ENCODE assay signal across 24 cellular contexts in the genomic region with DNA sequence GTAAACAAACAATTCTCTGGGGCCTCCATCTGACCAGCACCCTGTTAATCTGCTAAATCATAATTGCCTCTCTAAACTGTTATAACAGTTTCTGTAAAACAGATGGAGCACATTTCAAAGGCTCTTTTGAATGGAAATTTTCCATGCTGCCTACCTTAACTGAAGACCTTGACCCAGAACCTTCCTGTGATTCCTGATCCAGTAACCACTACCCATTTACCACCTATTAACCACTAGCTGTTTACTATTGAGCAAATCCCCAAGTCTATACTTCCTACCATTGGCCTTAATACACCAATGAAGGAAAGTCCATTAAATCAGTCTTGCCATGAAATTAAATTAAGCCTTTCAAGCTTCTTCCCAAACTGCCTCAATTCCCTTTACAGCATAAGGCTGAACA.
"Had no signal": no experiment of that assay in that cellular context is flagged by ENCODE, and none has a peak within 500 bp of the region (broad histone marks: within the 10 kb centered on the region; RNA-seq: fewer than 3 reads in every experiment).

No MANE protein-coding gene starts in this region.

- H3K27ac ChIP-seq: PC-9, VCaP had no signal

- H3K9me3 Mint-ChIP-seq: activated naive CD4-positive, alpha-beta T cell treated with anti-CD3 and anti-CD28 coated beads, Interleukin-2, amount 50 U/mL, for 72 hours; activated naive CD8-positive, alpha-beta T cell treated with anti-CD3 and anti-CD28 coated beads, Interleukin-2, amount 50 U/mL, for 24 hours; brain; T-cell had no signal

- H2AFZ ChIP-seq: PC-9 had no signal

- H3K4me3 ChIP-seq: PC-9 had no signal

- H3K27ac Mint-ChIP-seq: activated CD4-positive, alpha-beta T cell treated with anti-CD3 and anti-CD28 coated beads for 36 hours; activated CD8-positive, alpha-beta T cell treated with anti-CD3 and anti-CD28 coated beads, Interleukin-2, amount 10 ng/mL, durations not matched to agents 7 days and 5 days; activated naive CD4-positive, alpha-beta T cell treated with anti-CD3 and anti-CD28 coated beads, Interleukin-2, amount 50 U/mL, for 72 hours; activated naive CD8-positive, alpha-beta T cell treated with anti-CD3 and anti-CD28 coated beads, Interleukin-2, amount 50 U/mL, for 24 hours; T-cell had no signal

- H3K4me3 Mint-ChIP-seq: activated CD4-positive, alpha-beta T cell treated with anti-CD3 and anti-CD28 coated beads for 36 hours; activated CD8-positive, alpha-beta T cell treated with anti-CD3 and anti-CD28 coated beads, Interleukin-2, amount 10 ng/mL, durations not matched to agents 7 days and 5 days; activated naive CD8-positive, alpha-beta T cell treated with anti-CD3 and anti-CD28 coated beads, Interleukin-2, amount 50 U/mL, for 24 hours; brain; T-cell had no signal

- ATAC-seq: activated CD4-positive, alpha-beta T cell treated with anti-CD3 and anti-CD28 coated beads for 36 hours; activated CD8-positive, alpha-beta T cell treated with anti-CD3 and anti-CD28 coated beads, Interleukin-2, amount 10 ng/mL, durations not matched to agents 7 days and 5 days; activated naive CD4-positive, alpha-beta T cell treated with anti-CD3 and anti-CD28 coated beads, Interleukin-2, amount 50 U/mL, for 72 hours; activated naive CD8-positive, alpha-beta T cell treated with anti-CD3 and anti-CD28 coated beads, Interleukin-2, amount 50 U/mL, for 24 hours; T-cell had no signal

- H3K4me2 ChIP-seq: PC-9 had no signal

- H3K27me3 Mint-ChIP-seq: activated CD4-positive, alpha-beta T cell treated with anti-CD3 and anti-CD28 coated beads for 36 hours; activated naive CD8-positive, alpha-beta T cell treated with anti-CD3 and anti-CD28 coated beads, Interleukin-2, amount 50 U/mL, for 24 hours; brain; T-cell had no signal

- DNase-seq: activated CD4-positive, alpha-beta T cell treated with anti-CD3 and anti-CD28 coated beads for 36 hours; activated CD4-positive, alpha-beta T cell treated with anti-CD3 and anti-CD28 coated beads, Interleukin-2, amount 50 U/mL, for 1 hour; activated CD8-positive, alpha-beta memory T cell treated with anti-CD3 and anti-CD28 coated beads, Interleukin-2, amount 50 U/mL, for 48 hours; activated CD8-positive, alpha-beta T cell treated with anti-CD3 and anti-CD28 coated beads, Interleukin-2, amount 10 ng/mL, durations not matched to agents 7 days and 5 days; activated effector memory CD4-positive, alpha-beta T cell treated with anti-CD3 and anti-CD28 coated beads, Interleukin-2, amount 50 U/mL, for 16 hours; activated naive CD4-positive, alpha-beta T cell treated with Interleukin-2 at 50 U/mL for 16 hours; activated naive CD8-positive, alpha-beta T cell treated with anti-CD3 and anti-CD28 coated beads, Interleukin-2, amount 50 U/mL, for 24 hours; activated T-cell treated with anti-CD3 and anti-CD28 coated beads, Interleukin-2, amount 50 U/mL, for 1 hour; amygdala; Karpas-422; MM.1S; NCI-H1105; NCI-H1436; NCI-H1694 treated with DMSO at 0.1 percent for 48 hours; NCI-H2081; NCI-H510A treated with DMSO at 0.1 percent for 48 hours; NCI-H774; PC-9; SHP77 treated with DMSO at 0.1 percent for 48 hours; T-cell had no signal

- FAIRE-seq: astrocyte had no signal
